Comparison of ENCODE assay signal across 1 cellular context in the genomic region with DNA sequence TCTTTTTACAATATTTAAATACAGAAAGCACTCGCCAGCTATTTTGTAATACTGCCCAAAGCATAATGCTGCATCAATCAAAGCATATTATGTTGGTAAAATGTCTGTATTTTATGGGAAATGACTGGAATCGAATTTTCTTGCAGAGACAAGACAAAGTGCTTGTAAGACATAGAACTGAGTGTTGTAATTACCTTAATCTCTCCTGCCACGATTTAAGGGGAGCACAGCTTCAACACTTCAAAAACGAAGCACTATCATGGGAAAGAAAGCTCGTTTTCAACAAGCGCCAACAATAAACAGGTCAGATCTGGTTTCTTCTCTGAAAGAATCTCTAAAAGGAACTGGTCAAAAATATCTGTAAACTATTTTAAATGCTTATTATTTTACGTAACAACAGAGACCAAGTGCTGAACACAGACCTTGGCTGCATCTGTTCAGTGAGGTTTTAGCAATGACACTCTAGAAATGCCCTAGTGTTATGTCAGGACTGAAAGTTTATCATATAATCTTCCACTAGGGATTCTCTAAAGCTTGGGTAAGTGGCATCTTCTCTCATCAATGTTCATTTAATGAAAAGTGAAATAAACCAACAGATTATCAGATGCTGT.
TF ChIP-seq lines count a peak whose summit lies in the region.

No MANE protein-coding gene starts in this region.

TF ChIP-seq in SK-N-SH treated with all-trans-retinoic acid at 6 μM for 48 hours, 23 proteins besides CTCF, POLR2A, EP300 and RAD21 (continued from another document):
- TF ChIP-seq, protein P1, sequence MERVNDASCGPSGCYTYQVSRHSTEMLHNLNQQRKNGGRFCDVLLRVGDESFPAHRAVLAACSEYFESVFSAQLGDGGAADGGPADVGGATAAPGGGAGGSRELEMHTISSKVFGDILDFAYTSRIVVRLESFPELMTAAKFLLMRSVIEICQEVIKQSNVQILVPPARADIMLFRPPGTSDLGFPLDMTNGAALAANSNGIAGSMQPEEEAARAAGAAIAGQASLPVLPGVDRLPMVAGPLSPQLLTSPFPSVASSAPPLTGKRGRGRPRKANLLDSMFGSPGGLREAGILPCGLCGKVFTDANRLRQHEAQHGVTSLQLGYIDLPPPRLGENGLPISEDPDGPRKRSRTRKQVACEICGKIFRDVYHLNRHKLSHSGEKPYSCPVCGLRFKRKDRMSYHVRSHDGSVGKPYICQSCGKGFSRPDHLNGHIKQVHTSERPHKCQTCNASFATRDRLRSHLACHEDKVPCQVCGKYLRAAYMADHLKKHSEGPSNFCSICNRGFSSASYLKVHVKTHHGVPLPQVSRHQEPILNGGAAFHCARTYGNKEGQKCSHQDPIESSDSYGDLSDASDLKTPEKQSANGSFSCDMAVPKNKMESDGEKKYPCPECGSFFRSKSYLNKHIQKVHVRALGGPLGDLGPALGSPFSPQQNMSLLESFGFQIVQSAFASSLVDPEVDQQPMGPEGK (CRISPR knock-in tag; IDR thresholded peaks at IDR 0.05; ENCODE audit: borderline replicate concordance) = no peak
- TF ChIP-seq ZFP30 (CRISPR knock-in tag; IDR thresholded peaks at IDR 0.05) = no peak
